15 cellular contexts compared by ENCODE assay signal in genomic region chr20:642013-642397, GRCh38. TPM values are rescaled to one million over a fixed set of nuclear protein-coding genes. Genes with fewer than 3 reads are reported as not detected.
A peak's percentile ranks its signal among the peaks of the same experiment; 100 is the strongest.
DNase-seq lines count a peak whose midpoint lies in the region; ATAC-seq, FAIRE-seq and TF ChIP-seq lines count a peak whose summit lies in the region.
"Not testable (repeated sequence)": the region's sequence is repeated elsewhere in the genome, so short reads cannot be mapped to it uniquely, and the experiment has no call there.
"Had no signal": no experiment of that assay in that cellular context is flagged by ENCODE, and none has a peak within 500 bp of the region (broad histone marks: within the 10 kb centered on the region; RNA-seq: fewer than 3 reads in every experiment).

No MANE protein-coding gene starts in this region.

- not testable (repeated sequence) for BruUV-seq in K562 (replicated peaks; lab: Mats Ljungman, UMichigan)

- TF ChIP-seq RAD21 in K562 (CRISPR knock-in tag; conservative IDR thresholded peaks at IDR 0.05 in 1 of 2, IDR thresholded peaks at IDR 0.05 in 1 of 2) = not testable (repeated sequence)

- intact Hi-C loops in K562 (cut with micrococcal nuclease) = loop anchor here (10.0 kb wide), 1 partner anchor 287 kb away; no protein-coding TSS in a partner anchor
- intact Hi-C loops in esophagus muscularis mucosa (cut with DNase I) = not testable (repeated sequence)
- intact Hi-C loops in ovary (cut with DNase I) = loop anchor here in 2 of 4 donors (10.0 kb wide), 2 partner anchors 77 to 357 kb away; no protein-coding TSS in a partner anchor
- intact Hi-C loops in vagina (cut with DNase I) = loop anchor here (10.0 kb wide), 1 partner anchor 277 kb away; no protein-coding TSS in a partner anchor

- CTCF ChIA-PET in K562 (lab: Yijun Ruan, JAX; ENCODE audit: low intra/inter-chr PET ratio) = not testable (repeated sequence)

- H3K4me1 ChIP-seq in K562 (replicated peaks in 1 of 2; ENCODE audit: control insufficient read depth in 2 of 2, insufficient read depth in 2 of 2, low read length in 2 of 2) (peaks cover 18 to 19% of the 10 kb centered on the region in 2 experiments; a peak in 4 of 5 replicates), esophagus muscularis mucosa (peaks cover 15 to 28% (median 22%) of the 10 kb centered on the region in 4 donors), right atrium auricular region (peaks cover 0 to 27% of the 10 kb centered on the region in 2 donors)
- not testable (repeated sequence) for H3K4me1 ChIP-seq in ovary (ENCODE audit: insufficient read depth); thoracic aorta (ENCODE audit: control insufficient read depth in 1 of 2, low read depth in 2 of 2); vagina

- in situ Hi-C loops in K562 (cut with MboI) = not testable (repeated sequence)

- not testable (repeated sequence) for H3K9ac ChIP-seq in K562 (ENCODE audit: insufficient read depth in 1 of 2, low read depth in 2 of 2, low read length in 2 of 2)

- not testable (repeated sequence) for H3K79me2 ChIP-seq in K562 (ENCODE audit: control insufficient read depth, insufficient read depth, low read length)

- peak; percentile 33 for DNase-seq in DMS53 (lab: John Stamatoyannopoulos, UW)
- DNase-seq in K562 (ENCODE audit: extremely low read depth in 1 of 4, low spot score in 3 of 4); esophagus muscularis mucosa (ENCODE audit: extremely low spot score); right atrium auricular region (ENCODE audit: low spot score); ovary; skeletal muscle cell (ENCODE audit: low read depth); thoracic aorta (ENCODE audit: low spot score); vagina (ENCODE audit: extremely low spot score in 2 of 2): not testable (repeated sequence)

- FAIRE-seq in K562 (lab: Jason Lieb, UNC) = not testable (repeated sequence)

- POLR2A ChIA-PET in K562 (lab: Yijun Ruan, JAX) = interaction anchor here (0.5 to 1.0 kb wide), 3 partner anchors 14 to 312 kb away, joined by 3 to 4 read pairs (median 4); no protein-coding TSS in a partner anchor

- not testable (repeated sequence) for H3K9me1 ChIP-seq in K562 (ENCODE audit: control insufficient read depth, insufficient read depth, low read length)

- no CpG with 5 or more reads among the region's 13 CpGs for WGBS in K562 (ENCODE audit: insufficient coverage, low coverage, missing lambda C conversion rate)
- no CpG with 5 or more reads among the region's 13 CpGs for WGBS in esophagus muscularis mucosa
- WGBS in ovary, 3 donors = 9% methylated on average over 6 of the region's 13 CpGs; no CpG with 5 or more reads in 2 of the 3 donors

- not testable (repeated sequence) for H3K4me2 ChIP-seq in K562 (ENCODE audit: insufficient read depth, low read length)

- not testable (repeated sequence) for H3K27me3 ChIP-seq in K562 (ENCODE audit: control insufficient read depth in 2 of 2, insufficient read depth in 2 of 2, low read length in 2 of 2); right atrium auricular region; ovary; thoracic aorta (replicated peaks; ENCODE audit: insufficient read depth); vagina
- peaks cover 0 to 38% (median 9%) of the 10 kb centered on the region in 4 donors for H3K27me3 ChIP-seq in esophagus muscularis mucosa

- not testable (repeated sequence) for TF ChIP-seq CTCF in K562 (IDR thresholded peaks at IDR 0.05 in 2 of 3, conservative IDR thresholded peaks at IDR 0.05 in 1 of 3; ENCODE audit: insufficient read depth in 2 of 3, low read depth in 1 of 3, low read length in 3 of 3); esophagus muscularis mucosa (IDR thresholded peaks at IDR 0.05); right atrium auricular region (IDR thresholded peaks at IDR 0.05); ovary (IDR thresholded peaks at IDR 0.05); thoracic aorta (IDR thresholded peaks at IDR 0.05); vagina (IDR thresholded peaks at IDR 0.05)

- H3K4me3 ChIP-seq in K562 = not testable (repeated sequence)
- H3K4me3 ChIP-seq in esophagus muscularis mucosa (peak overlapping the region; percentile 48 to 61 (median 51)), right atrium auricular region (peak overlapping the region; percentile 50 to 62), ovary (peak overlapping the region; percentile 38), skeletal muscle cell (ENCODE audit: low read depth, low read length) (peak overlapping the region; percentile 44), thoracic aorta (peak overlapping the region; percentile 63), vagina (peak overlapping the region; percentile 30 to 37)

- not testable (repeated sequence) for H3K36me3 ChIP-seq in K562 (ENCODE audit: control insufficient read depth, insufficient read depth, low read length); esophagus muscularis mucosa; right atrium auricular region; ovary; thoracic aorta; vagina

- TF ChIP-seq EP300 in K562 (IDR thresholded peaks at IDR 0.05; ENCODE audit: low read length); esophagus muscularis mucosa (IDR thresholded peaks at IDR 0.05); ovary (IDR thresholded peaks at IDR 0.05): not testable (repeated sequence)

- not testable (repeated sequence) for TF ChIP-seq POLR2A in K562 (conservative IDR thresholded peaks at IDR 0.05); esophagus muscularis mucosa (IDR thresholded peaks at IDR 0.05; ENCODE audit: low read depth); ovary (IDR thresholded peaks at IDR 0.05); vagina (IDR thresholded peaks at IDR 0.05)

- H3K27ac ChIP-seq in K562 (ENCODE audit: extremely low read depth, low read depth, low read length); thoracic aorta: not testable (repeated sequence)
- peak overlapping the region in 3 of 4 donors; percentile 29 to 61 (median 58) for H3K27ac ChIP-seq in esophagus muscularis mucosa (replicated peaks in 1 of 4)
- peak overlapping the region; percentile 75 to 84 for H3K27ac ChIP-seq in right atrium auricular region
- H3K27ac ChIP-seq in ovary = peak overlapping the region in 1 of 2 donors; percentile 27
- peak overlapping the region; percentile 55 for H3K27ac ChIP-seq in vagina

- H4K20me1 ChIP-seq in K562 (replicated peaks; ENCODE audit: control insufficient read depth, insufficient read depth, low read length) = not testable (repeated sequence)

- H2AFZ ChIP-seq in K562 (ENCODE audit: low read depth, low read length) = not testable (repeated sequence)

- not testable (repeated sequence) for ATAC-seq in K562; thoracic aorta (ENCODE audit: insufficient number of reproducible peaks, low FRiP score, low read depth)

- not testable (repeated sequence) for H3K9me3 ChIP-seq in K562 (replicated peaks; ENCODE audit: control insufficient read depth, insufficient read depth, low read depth, low read length); esophagus muscularis mucosa; right atrium auricular region; ovary; thoracic aorta; vagina

RNA-seq across cellular contexts. Expression of gene SRXN1, which starts 11.0 kb away (rescaled TPM):
- 10.6 and 14.9 TPM in 2 replicates for total RNA-seq in K562 (2011; cell fraction: chromatin; rRNA removed; ENCODE audit: low replicate concordance)
- 10.3 TPM in 2 replicates for total RNA-seq in K562 (2011; cell fraction: nucleolus; rRNA removed)
- total RNA-seq in K562 (2011; cell fraction: nucleoplasm; rRNA removed) = 13.3 and 13.4 TPM in 2 replicates
- 21.6 and 26.7 TPM in 2 replicates for total RNA-seq in K562 (2014; rRNA removed)
- 29.1 TPM in 2 replicates for total RNA-seq in K562 (2014; rRNA removed; fragmentation: Illumina TruSeq; extraction: Trizol)
- total RNA-seq in K562 (2015; rRNA removed; fragmentation: Illumina TruSeq; extraction: Trizol) = 20.2 and 20.6 TPM in 2 replicates
- 23.2 and 27.9 TPM in 2 replicates for total RNA-seq in K562 (2021)
- 35.4 and 36.4 TPM in 2 replicates for polyA plus RNA-seq in K562 (2011; rRNA removed)
- 23.6 and 26.3 TPM in 2 replicates for polyA plus RNA-seq in K562 (2011; cell fraction: cytosol; rRNA removed)
- 10.0 and 12.8 TPM in 2 replicates for polyA plus RNA-seq in K562 (2011; cell fraction: nucleus; rRNA removed)
- polyA plus RNA-seq in K562 (2012) = 17.8 and 21.0 TPM in 2 replicates
- 33.9 and 34.1 TPM in 2 replicates for polyA plus RNA-seq in K562 (2014; fragmentation: Illumina TruSeq; extraction: Trizol)
- 1 to 10 TPM; 6.8 to 8.4 TPM for polyA plus RNA-seq in K562 (2014; fragmentation: Nextera tagmentation; extraction: Ambion mirVana)
- polyA plus RNA-seq in K562 (2014; rRNA removed) = 19.4 and 24.4 TPM in 2 replicates
- 29.0 and 30.3 TPM in 2 replicates for polyA minus RNA-seq in K562 (2011; rRNA and poly(A)+ RNA removed)
- polyA minus RNA-seq in K562 (2011; cell fraction: cytosol; rRNA and poly(A)+ RNA removed) = 17.8 and 18.5 TPM in 2 replicates
- polyA minus RNA-seq in K562 (2011; cell fraction: nucleus; rRNA and poly(A)+ RNA removed) = 4.0 and 6.7 TPM in 2 replicates
- 10 to 100 TPM; 37.0 to 58.2 (median 41.4) TPM for total RNA-seq in esophagus muscularis mucosa
- 10 to 100 TPM; 41.8 to 65.4 TPM for total RNA-seq in right atrium auricular region
- 10 to 100 TPM; 17.9 to 32.9 (median 25.1) TPM for total RNA-seq in ovary
- polyA plus RNA-seq in ovary = 10 to 100 TPM; 12.0 to 34.2 TPM
- 10 to 100 TPM; 41.7 to 49.4 TPM for total RNA-seq in thoracic aorta
- total RNA-seq in vagina = 23.8 TPM

RNA-seq across cellular contexts. Expression of gene TCF15, which starts 31.9 kb away (rescaled TPM):
- total RNA-seq in K562 (2011; cell fraction: chromatin; rRNA removed; ENCODE audit: low replicate concordance) = 0.79 and 1.6 TPM in 2 replicates
- total RNA-seq in K562 (2011; cell fraction: nucleolus; rRNA removed) = 1.6 and 2.0 TPM in 2 replicates
- 1.6 and 1.8 TPM in 2 replicates for total RNA-seq in K562 (2011; cell fraction: nucleoplasm; rRNA removed)
- 2.3 and 4.4 TPM in 2 replicates for total RNA-seq in K562 (2014; rRNA removed)
- 0.96 and 1.2 TPM in 2 replicates for total RNA-seq in K562 (2014; rRNA removed; fragmentation: Illumina TruSeq; extraction: Trizol)
- total RNA-seq in K562 (2015; rRNA removed; fragmentation: Illumina TruSeq; extraction: Trizol) = 1.2 and 2.0 TPM in 2 replicates
- 3.8 and 5.0 TPM in 2 replicates for total RNA-seq in K562 (2021)
- polyA plus RNA-seq in K562 (2011; rRNA removed) = 0.93 and 1.7 TPM in 2 replicates
- 1.8 and 4.0 TPM in 2 replicates for polyA plus RNA-seq in K562 (2011; cell fraction: cytosol; rRNA removed)
- polyA plus RNA-seq in K562 (2011; cell fraction: nucleus; rRNA removed) = 2.4 and 2.7 TPM in 2 replicates
- polyA plus RNA-seq in K562 (2012) = 2.4 and 2.8 TPM in 2 replicates
- polyA plus RNA-seq in K562 (2014; fragmentation: Illumina TruSeq; extraction: Trizol) = 0.62 and 0.98 TPM in 2 replicates
- under 1 TPM; 0.04 to 0.13 TPM for polyA plus RNA-seq in K562 (2014; fragmentation: Nextera tagmentation; extraction: Ambion mirVana)
- 4.2 and 4.5 TPM in 2 replicates for polyA plus RNA-seq in K562 (2014; rRNA removed)
- polyA minus RNA-seq in K562 (2011; rRNA and poly(A)+ RNA removed) = 0.28 and 0.33 TPM in 2 replicates
- polyA minus RNA-seq in K562 (2011; cell fraction: cytosol; rRNA and poly(A)+ RNA removed) = 0.57 and 2.8 TPM in 2 replicates
- 1.1 and 1.2 TPM in 2 replicates for polyA minus RNA-seq in K562 (2011; cell fraction: nucleus; rRNA and poly(A)+ RNA removed)
- 1 to 10 TPM; 2.3 to 5.7 (median 3.3) TPM for total RNA-seq in esophagus muscularis mucosa
- 1 to 10 TPM; 4.9 to 8.0 TPM for total RNA-seq in right atrium auricular region
- total RNA-seq in ovary = under 1 TPM in 5 of 7 donors, not detected in 2; 0.23 to 0.75 (median 0.33) TPM
- under 1 TPM; 0.15 to 0.18 TPM for polyA plus RNA-seq in ovary
- total RNA-seq in thoracic aorta = not detected
- total RNA-seq in vagina = not detected
- total RNA-seq: A172; Caco-2; CD4-positive, alpha-beta T cell; GM23248; H4 had no signal
- polyA plus RNA-seq: BJ, GM23248 had no signal

RNA-seq across cellular contexts. Expression of gene SCRT2, which starts 33.6 kb away (rescaled TPM):
- 0.18 and 0.37 TPM in 2 replicates for total RNA-seq in K562 (2011; cell fraction: chromatin; rRNA removed; ENCODE audit: low replicate concordance)
- total RNA-seq in K562 (2011; cell fraction: nucleolus; rRNA removed) = 0.26 and 0.50 TPM in 2 replicates
- total RNA-seq in K562 (2011; cell fraction: nucleoplasm; rRNA removed) = 0.29 and 0.99 TPM in 2 replicates
- 0.04 and 0.05 TPM in 2 replicates for total RNA-seq in K562 (2014; rRNA removed)
- 0.04 TPM in 1 of 2 replicates, not detected in the other for total RNA-seq in K562 (2014; rRNA removed; fragmentation: Illumina TruSeq; extraction: Trizol)
- total RNA-seq in K562 (2015; rRNA removed; fragmentation: Illumina TruSeq; extraction: Trizol) = 0.07 and 0.19 TPM in 2 replicates
- total RNA-seq in K562 (2021) = 0.47 and 0.75 TPM in 2 replicates
- 0.12 and 0.13 TPM in 2 replicates for polyA plus RNA-seq in K562 (2011; rRNA removed)
- polyA plus RNA-seq in K562 (2011; cell fraction: cytosol; rRNA removed) = 0.10 and 0.63 TPM in 2 replicates
- polyA plus RNA-seq in K562 (2011; cell fraction: nucleus; rRNA removed) = 0.91 and 4.1 TPM in 2 replicates
- 0.19 and 0.48 TPM in 2 replicates for polyA plus RNA-seq in K562 (2012)
- polyA plus RNA-seq in K562 (2014; fragmentation: Illumina TruSeq; extraction: Trizol) = 0.30 and 0.36 TPM in 2 replicates
- polyA plus RNA-seq in K562 (2014; fragmentation: Nextera tagmentation; extraction: Ambion mirVana) = not detected
- polyA plus RNA-seq in K562 (2014; rRNA removed) = 0.19 and 0.34 TPM in 2 replicates
- polyA minus RNA-seq in K562 (2011; rRNA and poly(A)+ RNA removed) = 0.12 and 0.25 TPM in 2 replicates
- polyA minus RNA-seq in K562 (2011; cell fraction: cytosol; rRNA and poly(A)+ RNA removed) = 0.64 and 1.2 TPM in 2 replicates
- 0.44 and 2.2 TPM in 2 replicates for polyA minus RNA-seq in K562 (2011; cell fraction: nucleus; rRNA and poly(A)+ RNA removed)
- not detected for total RNA-seq in esophagus muscularis mucosa
- not detected for total RNA-seq in right atrium auricular region
- total RNA-seq in ovary = not detected
- polyA plus RNA-seq in ovary = not detected
- not detected for total RNA-seq in thoracic aorta
- total RNA-seq in vagina = not detected
- total RNA-seq: A172; Caco-2; CD4-positive, alpha-beta T cell; Daoy; GM23248; H4 had no signal
- polyA plus RNA-seq: BJ, GM23248 had no signal
